In genomic region chr17:49967621-49968379, GRCh38 we compare ENCODE assay signal across 9 cellular contexts. TPM values are rescaled to one million over a fixed set of nuclear protein-coding genes. Genes with fewer than 3 reads are reported as not detected.
DNase-seq lines count a peak whose midpoint lies in the region; ATAC-seq, FAIRE-seq and TF ChIP-seq lines count a peak whose summit lies in the region.
"Had no signal": no experiment of that assay in that cellular context is flagged by ENCODE, and none has a peak within 500 bp of the region (broad histone marks: within the 10 kb centered on the region; RNA-seq: fewer than 3 reads in every experiment).

No MANE protein-coding gene starts in this region.

- no peaks in the 10 kb centered on the region for H3K9me3 Mint-ChIP-seq in T-helper 1 cell treated with Interleukin-12 subunit alpha and Interleukin-12 subunit beta and Interleukin-4 antibody, amounts not matched to agents 30 μg/mL and 1 μg/mL, for 36 hours
- no peaks in the 10 kb centered on the region for H3K9me3 Mint-ChIP-seq in stimulated activated memory B cell treated with anti-CD40 and anti-IgM and Interleukin-4, amounts not matched to agents 10 μg/mL and 1 μg/mL and 100 μg/mL, for 72 hours

- peaks cover 28% of the 10 kb centered on the region for H3K4me1 Mint-ChIP-seq in T-helper 1 cell treated with Interleukin-12 subunit alpha and Interleukin-12 subunit beta and Interleukin-4 antibody, amounts not matched to agents 30 μg/mL and 1 μg/mL, for 36 hours (ENCODE audit: low read depth)
- H3K4me1 Mint-ChIP-seq in stimulated activated memory B cell treated with anti-CD40 and anti-IgM and Interleukin-4, amounts not matched to agents 10 μg/mL and 1 μg/mL and 100 μg/mL, for 72 hours, result peaks cover 70% of the 10 kb centered on the region

- H3K36me3 ChIP-seq in small intestine (ENCODE audit: control insufficient read depth in 2 of 2, insufficient read depth in 2 of 2, low read length in 2 of 2), result no peaks in the 10 kb centered on the region
- H3K36me3 ChIP-seq in mucosa of descending colon (ENCODE audit: low read depth), result no peaks in the 10 kb centered on the region

- DNase-seq in T-helper 1 cell (no peak), SW480 (ENCODE audit: low spot score) (peak; percentile 47), foreskin fibroblast (no peak), small intestine (no peak), ACHN (no peak), mucosa of descending colon (no peak)

- ATAC-seq in stimulated activated memory B cell treated with anti-CD40 and anti-IgM and Interleukin-4, amounts not matched to agents 10 μg/mL and 1 μg/mL and 100 μg/mL, for 72 hours, result no peak
- ATAC-seq in mucosa of descending colon, result no peak

- H3K4me3 ChIP-seq in foreskin fibroblast (ENCODE audit: low read depth in 1 of 2, low read length in 2 of 2), result peak overlapping the region; percentile 16 to 43
- peak overlapping the region in 1 of 2 donors; percentile 56 for H3K4me3 ChIP-seq in small intestine (ENCODE audit: low read depth in 1 of 2, low read length in 2 of 2)
- H3K4me3 ChIP-seq in mucosa of descending colon, result no peak overlapping the region

- FAIRE-seq in small intestine (lab: Jason Lieb, UNC), result no peak
- FAIRE-seq: islet of Langerhans had no signal

- intact Hi-C loops in mucosa of descending colon (cut with DNase I, micrococcal nuclease), result no loop called here

- peaks cover 93% of the 10 kb centered on the region for H3K27me3 Mint-ChIP-seq in T-helper 1 cell treated with Interleukin-12 subunit alpha and Interleukin-12 subunit beta and Interleukin-4 antibody, amounts not matched to agents 30 μg/mL and 1 μg/mL, for 36 hours (ENCODE audit: low read depth)
- peaks cover 93% of the 10 kb centered on the region for H3K27me3 Mint-ChIP-seq in stimulated activated memory B cell treated with anti-CD40 and anti-IgM and Interleukin-4, amounts not matched to agents 10 μg/mL and 1 μg/mL and 100 μg/mL, for 72 hours

- H3K4me1 ChIP-seq in small intestine (ENCODE audit: control insufficient read depth in 2 of 2, insufficient read depth in 1 of 2, low read depth in 1 of 2, low read length in 1 of 2), result peaks cover 0 to 3% of the 10 kb centered on the region in 2 donors
- H3K4me1 ChIP-seq in mucosa of descending colon (ENCODE audit: low read depth), result peaks cover 12% of the 10 kb centered on the region

- H3K4me3 Mint-ChIP-seq in T-helper 1 cell treated with Interleukin-12 subunit alpha and Interleukin-12 subunit beta and Interleukin-4 antibody, amounts not matched to agents 30 μg/mL and 1 μg/mL, for 36 hours, result peak overlapping the region; percentile 61
- H3K4me3 Mint-ChIP-seq in stimulated activated memory B cell treated with anti-CD40 and anti-IgM and Interleukin-4, amounts not matched to agents 10 μg/mL and 1 μg/mL and 100 μg/mL, for 72 hours, result peak overlapping the region; percentile 40

- no peak for TF ChIP-seq CTCF in foreskin fibroblast (IDR thresholded peaks at IDR 0.05; ENCODE audit: low read depth, low read length)
- no peak for TF ChIP-seq CTCF in mucosa of descending colon (IDR thresholded peaks at IDR 0.05)

- H3K27me3 ChIP-seq in small intestine (ENCODE audit: control insufficient read depth in 2 of 2, insufficient read depth in 2 of 2, low read length in 2 of 2), result peaks cover 17 to 79% of the 10 kb centered on the region in 2 donors

- 14 to 18% (median 17%) methylated on average over 9 of the region's 9 CpGs for WGBS in small intestine, 3 donors

- in situ Hi-C loops in ACHN (cut with HindIII; ENCODE audit: low pct_ligation_motif_present, low pct_unique_long_range_greater_than_20kb, low sequenced_read_pairs), result no loop called here

- H3K36me3 Mint-ChIP-seq in T-helper 1 cell treated with Interleukin-12 subunit alpha and Interleukin-12 subunit beta and Interleukin-4 antibody, amounts not matched to agents 30 μg/mL and 1 μg/mL, for 36 hours (ENCODE audit: low read depth), result no peaks in the 10 kb centered on the region
- no peaks in the 10 kb centered on the region for H3K36me3 Mint-ChIP-seq in stimulated activated memory B cell treated with anti-CD40 and anti-IgM and Interleukin-4, amounts not matched to agents 10 μg/mL and 1 μg/mL and 100 μg/mL, for 72 hours

- no peak overlapping the region for H3K27ac Mint-ChIP-seq in T-helper 1 cell treated with Interleukin-12 subunit alpha and Interleukin-12 subunit beta and Interleukin-4 antibody, amounts not matched to agents 30 μg/mL and 1 μg/mL, for 36 hours
- H3K27ac Mint-ChIP-seq in stimulated activated memory B cell treated with anti-CD40 and anti-IgM and Interleukin-4, amounts not matched to agents 10 μg/mL and 1 μg/mL and 100 μg/mL, for 72 hours, result no peak overlapping the region

- H3K9me3 ChIP-seq in small intestine (ENCODE audit: control insufficient read depth, low read depth), result no peaks in the 10 kb centered on the region
- no peaks in the 10 kb centered on the region for H3K9me3 ChIP-seq in mucosa of descending colon

- H3K27ac ChIP-seq in small intestine (ENCODE audit: low read depth in 1 of 2, low read length in 1 of 2), result no peak overlapping the region

RNA-seq across cellular contexts. Expression of gene DLX4, which starts 1.2 kb away (rescaled TPM):
- polyA plus RNA-seq in small intestine, result 1 to 10 TPM in 1 of 3 donors, not detected in 2; 1.3 TPM
- under 1 TPM; 0.14 to 0.60 (median 0.24) TPM for total RNA-seq in mucosa of descending colon

RNA-seq across cellular contexts. Expression of gene DLX3, which starts 27.2 kb away (rescaled TPM):
- 1 to 10 TPM in 1 of 3 donors, not detected in 2; 1.4 TPM for polyA plus RNA-seq in small intestine
- total RNA-seq in mucosa of descending colon, result under 1 TPM in 1 of 3 donors, not detected in 2; 0.22 TPM
